Comparison of ENCODE assay signal across 16 cellular contexts in genomic region chr1:193413376-193413775, GRCh38.
"Had no signal": no experiment of that assay in that cellular context is flagged by ENCODE, and none has a peak within 500 bp of the region (broad histone marks: within the 10 kb centered on the region; RNA-seq: fewer than 3 reads in every experiment).

No MANE protein-coding gene starts in this region.

- H3K27ac Mint-ChIP-seq: neural progenitor cell, progenitor cell of endocrine pancreas had no signal

- H3K36me3 ChIP-seq: gastrocnemius medialis, heart right ventricle, neural progenitor cell, pancreas, tibial artery had no signal

- DNase-seq: effector memory CD4-positive, alpha-beta T cell; gastrocnemius medialis; heart right ventricle; hypothalamus; kidney glomerular epithelial cell; nucleus accumbens; pancreas; right cardiac atrium; small intestine; stimulated activated CD4-positive, alpha-beta T cell treated with anti-CD3 and anti-CD28 coated beads, Interleukin-12 subunit alpha, Interleukin-12 subunit beta, amount 100 ng/mL, for 4 hours; stimulated activated naive CD4-positive, alpha-beta T cell; tibial artery had no signal

- H3K27ac ChIP-seq: gastrocnemius medialis, heart right ventricle, neural progenitor cell, pancreas, tibial artery had no signal

- H3K9me3 ChIP-seq: gastrocnemius medialis, heart right ventricle, pancreas, tibial artery had no signal

- ATAC-seq: esophagus mucosa; gastrocnemius medialis; heart right ventricle; naive thymus-derived CD4-positive, alpha-beta T cell; pancreas; right cardiac atrium had no signal

- H3K4me2 ChIP-seq: neural progenitor cell had no signal

- H3K9ac ChIP-seq: neural progenitor cell had no signal

- H3K27me3 Mint-ChIP-seq: naive thymus-derived CD4-positive, alpha-beta T cell had no signal

- H2AFZ ChIP-seq: neural progenitor cell had no signal

- H3K9me3 Mint-ChIP-seq: neural progenitor cell had no signal

- H3K4me3 ChIP-seq: gastrocnemius medialis, heart right ventricle, neural progenitor cell, pancreas, tibial artery had no signal

- H3K4me3 Mint-ChIP-seq: neural progenitor cell had no signal

- H3K36me3 Mint-ChIP-seq: neural progenitor cell had no signal

- H3K27me3 ChIP-seq: gastrocnemius medialis, heart right ventricle, neural progenitor cell, pancreas, tibial artery had no signal
